Comparison of ENCODE assay signal across 1 cellular context in genomic region chr2:100962366-100963025, GRCh38.
TF ChIP-seq lines count a peak whose summit lies in the region.

No MANE protein-coding gene starts in this region.

TF ChIP-seq in HepG2, 621 proteins besides CTCF, POLR2A, EP300 and RAD21 (continued from another document):
- no peak for TF ChIP-seq ZNF619 (CRISPR knock-in tag; IDR thresholded peaks at IDR 0.05)
